ENCODE assay signal across 10 cellular contexts in genomic region chr13:27448308-27448707, GRCh38. TPM values are rescaled to one million over a fixed set of nuclear protein-coding genes. Genes with fewer than 3 reads are reported as not detected.
DNase-seq lines count a peak whose midpoint lies in the region; ATAC-seq and TF ChIP-seq lines count a peak whose summit lies in the region.
"Had no signal": no experiment of that assay in that cellular context is flagged by ENCODE, and none has a peak within 500 bp of the region (broad histone marks: within the 10 kb centered on the region; RNA-seq: fewer than 3 reads in every experiment).

No MANE protein-coding gene starts in this region.

- TF ChIP-seq CTCF in CD8-positive, alpha-beta T cell (IDR thresholded peaks at IDR 0.05), result no peak
- no peak for TF ChIP-seq CTCF in MM.1S (IDR thresholded peaks at IDR 0.05; ENCODE audit: low read length)
- TF ChIP-seq CTCF in osteocyte (IDR thresholded peaks at IDR 0.05), result no peak

- no peaks in the 10 kb centered on the region for H3K27me3 Mint-ChIP-seq in CD8-positive, alpha-beta T cell (ENCODE audit: low read depth)
- peaks cover 7% of the 10 kb centered on the region for H3K27me3 Mint-ChIP-seq in osteocyte (ENCODE audit: unreplicated experiment)

- peaks cover 35% of the 10 kb centered on the region for H3K79me2 ChIP-seq in MM.1S (ENCODE audit: low read length)

- H3K9me2 ChIP-seq in MM.1S (replicated peaks; ENCODE audit: insufficient read depth, low read length), result no peaks in the 10 kb centered on the region

- peak overlapping the region; percentile 93 for H3K4me3 Mint-ChIP-seq in CD8-positive, alpha-beta T cell
- peak overlapping the region; percentile 86 for H3K4me3 Mint-ChIP-seq in osteocyte (ENCODE audit: unreplicated experiment)

- POLR2A ChIA-PET in CD8-positive, alpha-beta T cell (lab: Charles Lee), result interaction anchor here (1.9 to 6.7 kb wide), 2 partner anchors 22 to 173 kb away, joined by 4 to 171 read pairs; partner anchors contain the start of genes GTF3A and LNX2

- H3K9me3 ChIP-seq in CD8-positive, alpha-beta T cell (ENCODE audit: low read length), result no peaks in the 10 kb centered on the region
- no peaks in the 10 kb centered on the region for H3K9me3 ChIP-seq in MM.1S (replicated peaks; ENCODE audit: insufficient read depth, low read length)
- no peaks in the 10 kb centered on the region for H3K9me3 ChIP-seq in effector memory CD4-positive, alpha-beta T cell (ENCODE audit: control insufficient read depth, low read length)
- H3K9me3 ChIP-seq: vagina had no signal

- intact Hi-C loops in CD8-positive, alpha-beta T cell (cut with DNase I, micrococcal nuclease), result loop anchor here in 1 of 2 experiments (5.0 to 10.0 kb wide), 2 partner anchors 196 to 1434 kb away; partner anchors contain the start of gene RPL21

- H3K27me3 ChIP-seq in CD8-positive, alpha-beta T cell (ENCODE audit: insufficient read depth, low read length), result no peaks in the 10 kb centered on the region
- H3K27me3 ChIP-seq in MM.1S (replicated peaks; ENCODE audit: insufficient read depth, low read length), result no peaks in the 10 kb centered on the region
- H3K27me3 ChIP-seq in effector memory CD4-positive, alpha-beta T cell (replicated peaks; ENCODE audit: control insufficient read depth, insufficient read depth, low read length, poor library complexity, severe bottlenecking), result no peaks in the 10 kb centered on the region
- H3K27me3 ChIP-seq: vagina had no signal

- no peaks in the 10 kb centered on the region for H3K36me3 ChIP-seq in CD8-positive, alpha-beta T cell (ENCODE audit: insufficient read depth, low read length)
- no peaks in the 10 kb centered on the region for H3K36me3 ChIP-seq in MM.1S (replicated peaks; ENCODE audit: insufficient read depth, low read length)
- H3K36me3 ChIP-seq in effector memory CD4-positive, alpha-beta T cell (ENCODE audit: control insufficient read depth, insufficient read depth, low read length), result no peaks in the 10 kb centered on the region
- H3K36me3 ChIP-seq: vagina had no signal

- no peak for DNase-seq in CD8-positive, alpha-beta T cell
- DNase-seq in MM.1S (no peak), osteocyte (ENCODE audit: extremely low spot score, unreplicated experiment) (no peak), SKM-1 (lab: John Stamatoyannopoulos, UW; ENCODE audit: unreplicated experiment) (no peak)
- no peak for DNase-seq in effector memory CD4-positive, alpha-beta T cell
- DNase-seq: NCI-H510A treated with DMSO at 0.1 percent for 48 hours had no signal

- no peaks in the 10 kb centered on the region for H3K9me3 Mint-ChIP-seq in CD8-positive, alpha-beta T cell
- H3K9me3 Mint-ChIP-seq in osteocyte (ENCODE audit: unreplicated experiment), result no peaks in the 10 kb centered on the region

- H3F3A ChIP-seq in MM.1S (ENCODE audit: insufficient read depth, low read length), result peaks cover 32% of the 10 kb centered on the region

- H3K27ac Mint-ChIP-seq in CD8-positive, alpha-beta T cell, result peak overlapping the region; percentile 93
- H3K27ac Mint-ChIP-seq in osteocyte (ENCODE audit: unreplicated experiment), result no peak overlapping the region

- H3K4me3 ChIP-seq in CD8-positive, alpha-beta T cell (ENCODE audit: low read depth, low read length), result no peak overlapping the region
- H3K4me3 ChIP-seq in MM.1S (ENCODE audit: low read length), result no peak overlapping the region
- no peak overlapping the region for H3K4me3 ChIP-seq in effector memory CD4-positive, alpha-beta T cell (ENCODE audit: insufficient read depth, low read depth, low read length, poor library complexity, severe bottlenecking)

- ATAC-seq in CD8-positive, alpha-beta T cell, result no peak
- ATAC-seq in HG02840 (IDR thresholded peaks at IDR 0.05; ENCODE audit: low FRiP score, unreplicated experiment) (no peak), HG03442 (IDR thresholded peaks at IDR 0.05; ENCODE audit: unreplicated experiment) (no peak)
- no peak for ATAC-seq in activated CD4-positive, CD25-positive, alpha-beta regulatory T cell treated with anti-CD3 and anti-CD28 coated beads, Interleukin-2, amount 50 U/mL, for 24 hours

- no peak overlapping the region for H3K9ac ChIP-seq in MM.1S (ENCODE audit: low read length)

- H3K4me2 ChIP-seq in MM.1S (ENCODE audit: low read depth, low read length), result no peak overlapping the region

- H3K4me1 Mint-ChIP-seq in CD8-positive, alpha-beta T cell (ENCODE audit: low read depth), result peaks cover 54% of the 10 kb centered on the region
- peaks cover 15% of the 10 kb centered on the region for H3K4me1 Mint-ChIP-seq in osteocyte (ENCODE audit: unreplicated experiment)

- CTCF ChIA-PET in CD8-positive, alpha-beta T cell (lab: Charles Lee), result interaction anchor here (5.2 kb wide), 1 partner anchor 22 kb away, joined by 62 read pairs; the partner anchor contains the start of gene GTF3A

- no peak overlapping the region for H3K27ac ChIP-seq in CD8-positive, alpha-beta T cell (ENCODE audit: low read depth, low read length)
- H3K27ac ChIP-seq in MM.1S (ENCODE audit: low read length), result peak overlapping the region; percentile 18; the same call in 1 of the 2 replicates
- H3K27ac ChIP-seq in effector memory CD4-positive, alpha-beta T cell (ENCODE audit: insufficient read depth, low read length, poor library complexity, severe bottlenecking), result peak overlapping the region; percentile 12

- no peak overlapping the region for H2AFZ ChIP-seq in MM.1S (ENCODE audit: low read length)

- peaks cover 21% of the 10 kb centered on the region for H3K36me3 Mint-ChIP-seq in CD8-positive, alpha-beta T cell
- H3K36me3 Mint-ChIP-seq in osteocyte (ENCODE audit: unreplicated experiment), result no peaks in the 10 kb centered on the region

- H4K20me1 ChIP-seq in MM.1S (ENCODE audit: insufficient read depth, low read length), result no peaks in the 10 kb centered on the region

- peaks cover 51% of the 10 kb centered on the region for H3K4me1 ChIP-seq in CD8-positive, alpha-beta T cell (ENCODE audit: insufficient read depth, low read length)
- peaks cover 21% of the 10 kb centered on the region for H3K4me1 ChIP-seq in MM.1S (ENCODE audit: low read length)
- H3K4me1 ChIP-seq in effector memory CD4-positive, alpha-beta T cell (ENCODE audit: control insufficient read depth, insufficient read depth, low read length, poor library complexity, severe bottlenecking), result peaks cover 34% of the 10 kb centered on the region

RNA-seq across cellular contexts. Expression of gene MTIF3, which starts 2.1 kb away (rescaled TPM):
- 10 to 100 TPM; 12.7 to 13.0 TPM for total RNA-seq in CD8-positive, alpha-beta T cell
- total RNA-seq in osteocyte, result 38.9 and 41.6 TPM in 2 replicates

RNA-seq across cellular contexts. Expression of gene GTF3A, which starts 23.9 kb away (rescaled TPM):
- 100 to 1,000 TPM; 157 TPM for total RNA-seq in CD8-positive, alpha-beta T cell
- 67.0 and 67.4 TPM in 2 replicates for total RNA-seq in osteocyte
